Comparison of ENCODE assay signal across 9 cellular contexts in genomic region chr4:17347445-17347844, GRCh38.
A peak's percentile ranks its signal among the peaks of the same experiment; 100 is the strongest.
DNase-seq lines count a peak whose midpoint lies in the region; ATAC-seq and TF ChIP-seq lines count a peak whose summit lies in the region.
"Had no signal": no experiment of that assay in that cellular context is flagged by ENCODE, and none has a peak within 500 bp of the region (broad histone marks: within the 10 kb centered on the region; RNA-seq: fewer than 3 reads in every experiment).

No MANE protein-coding gene starts in this region.

- H3K27ac Mint-ChIP-seq in natural killer cell = no peak overlapping the region
- H3K27ac Mint-ChIP-seq: B cell had no signal

- no peaks in the 10 kb centered on the region for H3K4me1 Mint-ChIP-seq in natural killer cell
- H3K4me1 Mint-ChIP-seq: B cell had no signal

- DNase-seq in NCI-H146 (lab: John Stamatoyannopoulos, UW) (peak; percentile 5), NCI-H146 treated with DMSO at 0.1 percent for 48 hours (lab: John Stamatoyannopoulos, UW; ENCODE audit: unreplicated experiment) (no peak), T-helper 9 cell (peak; percentile 9), esophagus muscularis mucosa (ENCODE audit: extremely low spot score) (peak; percentile 8), retinal pigment epithelial cell (ENCODE audit: low read depth) (no peak), inferior parietal cortex (ENCODE audit: extremely low spot score) (no peak), natural killer cell (no peak)

- TF ChIP-seq POLR2A in esophagus muscularis mucosa (IDR thresholded peaks at IDR 0.05; ENCODE audit: low read depth) = no peak

- no peak overlapping the region for H3K4me3 Mint-ChIP-seq in natural killer cell
- H3K4me3 Mint-ChIP-seq: B cell had no signal

- no peaks in the 10 kb centered on the region for H3K27me3 ChIP-seq in esophagus muscularis mucosa

- no peaks in the 10 kb centered on the region for H3K27me3 Mint-ChIP-seq in natural killer cell (ENCODE audit: low read depth in 2 of 2)
- H3K27me3 Mint-ChIP-seq: B cell had no signal

- no peak for TF ChIP-seq EP300 in esophagus muscularis mucosa (IDR thresholded peaks at IDR 0.05)

- H3K4me3 ChIP-seq in esophagus muscularis mucosa (no peak overlapping the region), retinal pigment epithelial cell (ENCODE audit: low read length) (no peak overlapping the region)

- no peaks in the 10 kb centered on the region for H3K4me1 ChIP-seq in esophagus muscularis mucosa

- ATAC-seq in HG03095 (IDR thresholded peaks at IDR 0.05; ENCODE audit: unreplicated experiment) = peak; percentile 66
- ATAC-seq in natural killer cell = no peak

- H3K36me3 ChIP-seq in esophagus muscularis mucosa = no peaks in the 10 kb centered on the region

- H3K9me3 ChIP-seq in esophagus muscularis mucosa = no peaks in the 10 kb centered on the region

- WGBS in esophagus muscularis mucosa = 34% methylated on average over 2 of the region's 2 CpGs

- no peak overlapping the region for H3K27ac ChIP-seq in esophagus muscularis mucosa (replicated peaks in 1 of 4)

- H3K36me3 Mint-ChIP-seq in natural killer cell = no peaks in the 10 kb centered on the region

- H3K9me3 Mint-ChIP-seq in natural killer cell = no peaks in the 10 kb centered on the region

- TF ChIP-seq CTCF in esophagus muscularis mucosa (IDR thresholded peaks at IDR 0.05) = peak; percentile 51 to 57 (median 54)
- peak; percentile 70 for TF ChIP-seq CTCF in retinal pigment epithelial cell (conservative IDR thresholded peaks at IDR 0.05; ENCODE audit: low read depth, low read length)
- TF ChIP-seq CTCF in natural killer cell (IDR thresholded peaks at IDR 0.05) = no peak

- intact Hi-C loops in esophagus muscularis mucosa (cut with DNase I) (loop anchor here (5.0 kb wide), 2 partner anchors 100 to 125 kb away; no protein-coding TSS in a partner anchor), natural killer cell (cut with micrococcal nuclease) (no loop called here)

Comparison
In these comparisons a context has a peak if more than half of its experiments do, and no peak if none do; other contexts are left out.
1. DNase-seq: peak in NCI-H146 (single experiment), T-helper 9 cell (single experiment) and esophagus muscularis mucosa (single experiment); none in NCI-H146 treated with DMSO at 0.1 percent for 48 hours (single experiment), retinal pigment epithelial cell (single experiment), inferior parietal cortex (single experiment) and natural killer cell (single experiment).